ENCODE assay signal across 8 cellular contexts in the genomic region with DNA sequence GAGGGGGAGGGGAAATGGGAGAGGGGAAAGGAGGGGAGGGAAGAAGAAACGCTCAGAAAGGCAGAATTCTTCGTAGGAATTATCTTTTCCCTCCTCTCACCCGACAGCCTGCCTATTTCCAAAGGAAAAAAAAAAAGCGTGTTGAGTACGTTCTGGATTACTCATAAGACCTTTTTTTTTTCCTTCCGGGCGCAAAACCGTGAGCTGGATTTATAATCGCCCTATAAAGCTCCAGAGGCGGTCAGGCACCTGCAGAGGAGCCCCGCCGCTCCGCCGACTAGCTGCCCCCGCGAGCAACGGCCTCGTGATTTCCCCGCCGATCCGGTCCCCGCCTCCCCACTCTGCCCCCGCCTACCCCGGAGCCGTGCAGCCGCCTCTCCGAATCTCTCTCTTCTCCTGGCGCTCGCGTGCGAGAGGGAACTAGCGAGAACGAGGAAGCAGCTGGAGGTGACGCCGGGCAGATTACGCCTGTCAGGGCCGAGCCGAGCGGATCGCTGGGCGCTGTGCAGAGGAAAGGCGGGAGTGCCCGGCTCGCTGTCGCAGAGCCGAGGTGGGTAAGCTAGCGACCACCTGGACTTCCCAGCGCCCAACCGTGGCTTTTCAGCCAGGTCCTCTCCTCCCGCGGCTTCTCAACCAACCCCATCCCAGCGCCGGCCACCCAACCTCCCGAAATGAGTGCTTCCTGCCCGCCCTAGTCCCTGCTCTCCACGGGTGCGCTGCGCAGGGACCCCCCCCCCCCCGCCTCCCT. TPM values are rescaled to one million over a fixed set of nuclear protein-coding genes. Genes with fewer than 3 reads are reported as not detected.
DNase-seq lines count a peak whose midpoint lies in the region; ATAC-seq lines count a peak whose summit lies in the region.

A gene (plus strand): TSS at position 389 of the 748 bp plus-strand sequence. CDS start 1,705 bp downstream, outside the sequence.

- no peak within 1 kb of the TSS for H2BK15ac ChIP-seq in mesendoderm (replicated peaks; ENCODE audit: low read depth)

- H4K8ac ChIP-seq in mesendoderm (ENCODE audit: low read depth, low read length) = no peak within 1 kb of the TSS

- H3K56ac ChIP-seq in mesendoderm (ENCODE audit: low read length) = peak within 1 kb of the TSS; percentile 86

- H3K23ac ChIP-seq in mesendoderm (ENCODE audit: low read length) = no peak within 1 kb of the TSS

- peak within 1 kb of the TSS; percentile 51 for H3K9ac ChIP-seq in mesendoderm (ENCODE audit: low read length)

- peak within 1 kb of the TSS; percentile 29 for H3K18ac ChIP-seq in mesendoderm (ENCODE audit: low read length)

- peaks cover 5% of the 10 kb centered on the region for H3K79me2 ChIP-seq in mesendoderm (ENCODE audit: control insufficient read depth, insufficient read depth, low read length)

- no peak within 1 kb of the TSS for H2BK5ac ChIP-seq in mesendoderm (ENCODE audit: low read length)

- peak within 1 kb of the TSS; percentile 74 for H3K4me2 ChIP-seq in mesendoderm (ENCODE audit: low read length)

- DNase-seq in ELF-1 (ENCODE audit: low read depth, low spot score) (peak; percentile 64), NCI-H446 (lab: John Stamatoyannopoulos, UW) (peak; percentile 43 to 80), mesendoderm (peak; percentile 70)
- peak; percentile 82 for DNase-seq in activated CD4-positive, alpha-beta T cell treated with anti-CD3 and anti-CD28 coated beads for 48 hours
- DNase-seq in effector CD8-positive, alpha-beta T cell (lab: John Stamatoyannopoulos, UW) = peak; percentile 17
- DNase-seq in stimulated activated CD8-positive, alpha-beta memory T cell treated with anti-CD3 and anti-CD28 coated beads, Interleukin-2, amount 100 ng/mL, for 48 hours (ENCODE audit: low read depth in 2 of 2) = peak; percentile 54 to 57

- H3K27ac ChIP-seq in mesendoderm (ENCODE audit: low read depth, low read length) = no peak within 1 kb of the TSS

- H2BK120ac ChIP-seq in mesendoderm (ENCODE audit: low read depth, low read length) = no peak within 1 kb of the TSS

- no peak within 1 kb of the TSS for H2AK5ac ChIP-seq in mesendoderm (ENCODE audit: low read length)

- peaks cover 10% of the 10 kb centered on the region for H3K4me1 ChIP-seq in mesendoderm (ENCODE audit: control insufficient read depth, low read depth, low read length)

- no peaks in the 10 kb centered on the region for H3K36me3 ChIP-seq in mesendoderm (ENCODE audit: control insufficient read depth, insufficient read depth, low read length)

- no peaks in the 10 kb centered on the region for H3K27me3 ChIP-seq in mesendoderm (ENCODE audit: insufficient read depth, low read length, poor library complexity)

- WGBS in mesendoderm (ENCODE audit: extremely low coverage, insufficient coverage, low lambda C conversion rate) = no CpG with 5 or more reads among the region's 59 CpGs

- peak within 1 kb of the TSS; percentile 16 for H3K4me3 ChIP-seq in mesendoderm (ENCODE audit: low read length)

- H3K79me1 ChIP-seq in mesendoderm (ENCODE audit: low read length) = no peaks in the 10 kb centered on the region

- no peak within 1 kb of the TSS for H3K4ac ChIP-seq in mesendoderm (ENCODE audit: low read depth, low read length)

- ATAC-seq in HG03139 (IDR thresholded peaks at IDR 0.05; ENCODE audit: unreplicated experiment) = peak; percentile 52
- ATAC-seq in HG03045 (IDR thresholded peaks at IDR 0.05; ENCODE audit: unreplicated experiment) = no peak

- H4K5ac ChIP-seq in mesendoderm (ENCODE audit: low read length) = no peak within 1 kb of the TSS

RNA-seq across cellular contexts. Expression of the gene that starts here (rescaled TPM):
- polyA plus RNA-seq in mesendoderm (2013, experiment 1 of 2) = 46.8 TPM
- 44.2 TPM for polyA plus RNA-seq in mesendoderm (2013, experiment 2 of 2)

Comparison
In these comparisons a context has a peak if more than half of its experiments do, and no peak if none do; other contexts are left out.
1. DNase-seq: peak in every context shown above with its lines; median percentile 82 in activated CD4-positive, alpha-beta T cell treated with anti-CD3 and anti-CD28 coated beads for 48 hours; 70 in mesendoderm; 64 in ELF-1; 62 in NCI-H446; 56 in stimulated activated CD8-positive, alpha-beta memory T cell treated with anti-CD3 and anti-CD28 coated beads, Interleukin-2, amount 100 ng/mL, for 48 hours; 17 in effector CD8-positive, alpha-beta T cell.